In the genomic region with DNA sequence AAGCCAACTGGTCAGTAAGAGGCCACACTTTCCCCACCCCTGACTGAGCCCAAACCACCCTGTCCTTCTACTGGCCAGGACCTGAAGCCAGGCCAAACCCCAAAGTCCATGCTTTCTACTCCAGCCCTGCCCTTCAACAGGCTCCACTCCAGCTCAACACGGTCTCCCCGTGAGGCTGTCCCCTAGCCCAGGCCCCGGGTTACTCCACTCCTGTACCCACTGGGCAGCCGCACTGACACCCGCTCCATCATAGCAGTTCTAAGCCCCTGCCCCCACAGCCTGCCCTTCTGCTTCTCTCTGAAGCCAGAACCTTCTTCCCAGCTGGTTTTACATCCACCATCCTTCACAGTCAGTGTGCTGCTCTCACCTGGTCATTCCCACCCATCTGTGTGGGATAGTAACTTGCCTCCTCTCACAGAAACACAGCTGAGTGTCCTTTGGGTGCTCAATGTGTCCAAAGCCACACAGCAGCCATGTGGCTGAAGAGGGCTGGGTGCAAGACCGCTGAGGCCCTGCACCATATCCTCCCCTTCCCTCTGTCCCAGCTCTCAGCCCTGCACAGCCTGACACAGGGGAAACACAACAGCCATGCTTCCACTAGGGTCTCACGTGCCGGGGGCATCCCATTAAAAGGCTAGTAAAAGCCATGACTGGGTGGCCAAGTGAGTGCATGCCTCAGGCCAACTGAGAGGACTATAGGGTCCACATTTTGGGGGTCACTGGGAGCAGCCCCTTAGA, we compare ENCODE assay signal across 26 cellular contexts. TPM values are rescaled to one million over a fixed set of nuclear protein-coding genes. Genes with fewer than 3 reads are reported as not detected.
DNase-seq lines count a peak whose midpoint lies in the region; ATAC-seq, FAIRE-seq and TF ChIP-seq lines count a peak whose summit lies in the region.
"Had no signal": no experiment of that assay in that cellular context is flagged by ENCODE, and none has a peak within 500 bp of the region (broad histone marks: within the 10 kb centered on the region; RNA-seq: fewer than 3 reads in every experiment).

No MANE protein-coding gene starts in this region.

- peaks cover 80% of the 10 kb centered on the region for H3K36me3 Mint-ChIP-seq in stimulated activated memory B cell treated with anti-CD40 and anti-IgM and Interleukin-4, amounts not matched to agents 10 μg/mL and 1 μg/mL and 100 μg/mL, for 72 hours

- H3K4me3 Mint-ChIP-seq in stimulated activated memory B cell treated with anti-CD40 and anti-IgM and Interleukin-4, amounts not matched to agents 10 μg/mL and 1 μg/mL and 100 μg/mL, for 72 hours = no peak overlapping the region
- H3K4me3 Mint-ChIP-seq: activated CD4-positive, alpha-beta T cell treated with anti-CD3 and anti-CD28 coated beads, Interleukin-2, amount 10 ng/mL, durations not matched to agents 24 days and 14 days had no signal

- peak; percentile 52 for DNase-seq in activated effector memory CD4-positive, alpha-beta T cell treated with anti-CD3 and anti-CD28 coated beads, Interleukin-2, amount 50 U/mL, for 16 hours
- no peak for DNase-seq in activated effector memory CD4-positive, alpha-beta T cell treated with Interleukin-2 at 50 U/mL for 16 hours
- peak in 2 of 3 donors; percentile 33 to 41 for DNase-seq in Peyer's patch
- DNase-seq in kidney = peak; percentile 47
- DNase-seq in iPS-NIHi7 (ENCODE audit: extremely low spot score) = no peak
- DNase-seq in SHP77 treated with DMSO at 0.1 percent for 48 hours (lab: John Stamatoyannopoulos, UW) = no peak
- DNase-seq: activated CD4-positive, alpha-beta T cell treated with anti-CD3 and anti-CD28 coated beads, Interleukin-2, amount 10 ng/mL, durations not matched to agents 24 days and 14 days; activated CD8-positive, alpha-beta memory T cell treated with anti-CD3 and anti-CD28 coated beads, Interleukin-2, amount 50 U/mL, for 48 hours; effector CD4-positive, alpha-beta T cell; foreskin melanocyte; GM23248; hippocampal formation; NCI-H1105; NCI-H2081; NCI-H82; stimulated activated CD4-positive, alpha-beta T cell treated with anti-CD3 and anti-CD28 coated beads, Interleukin-2, amount 100 ng/mL, for 24 hours; stimulated activated naive CD4-positive, alpha-beta T cell; T-helper 1 cell had no signal

- no peak for ATAC-seq in stimulated activated memory B cell treated with anti-CD40 and anti-IgM and Interleukin-4, amounts not matched to agents 10 μg/mL and 1 μg/mL and 100 μg/mL, for 72 hours
- ATAC-seq in HG02798 (IDR thresholded peaks at IDR 0.05; ENCODE audit: poor library complexity, unreplicated experiment) = no peak
- ATAC-seq: HepG2 had no signal

- peaks cover 0 to 31% (median 10%) of the 10 kb centered on the region in 4 donors for H3K4me1 ChIP-seq in Peyer's patch
- H3K4me1 ChIP-seq in kidney (ENCODE audit: control insufficient read depth in 1 of 2, insufficient read depth in 1 of 2, low read depth in 1 of 2, low read length in 2 of 2) = peaks cover 36 to 40% of the 10 kb centered on the region in 2 donors

- peaks cover 4 to 82% (median 6%) of the 10 kb centered on the region in 3 donors for H3K36me3 ChIP-seq in Peyer's patch
- H3K36me3 ChIP-seq in kidney (ENCODE audit: control insufficient read depth in 1 of 2, insufficient read depth in 2 of 2, low read length in 2 of 2) = peaks cover 37 to 48% of the 10 kb centered on the region in 2 donors
- H3K36me3 ChIP-seq: BLaER1 had no signal

- TF ChIP-seq POLR2A in Peyer's patch (IDR thresholded peaks at IDR 0.05) = no peak

- H3K4me3 ChIP-seq in Peyer's patch (no peak overlapping the region), kidney (ENCODE audit: low read length in 2 of 2) (no peak overlapping the region)
- H3K4me3 ChIP-seq: BLaER1, GM23248, skin epidermis, tibial nerve had no signal

- H3K9ac ChIP-seq in kidney (ENCODE audit: low read length in 2 of 2) = no peak overlapping the region
- H3K9ac ChIP-seq: BLaER1, GM23248 had no signal

- no peaks in the 10 kb centered on the region for H3K9me3 ChIP-seq in Peyer's patch
- no peaks in the 10 kb centered on the region for H3K9me3 ChIP-seq in kidney (ENCODE audit: control insufficient read depth in 1 of 2, low read length in 2 of 2)
- H3K9me3 ChIP-seq: BLaER1, neutrophil, tibial nerve had no signal

- intact Hi-C loops in kidney (cut with DNase I) = no loop called here

- peak overlapping the region; percentile 46 for H3K27ac Mint-ChIP-seq in stimulated activated memory B cell treated with anti-CD40 and anti-IgM and Interleukin-4, amounts not matched to agents 10 μg/mL and 1 μg/mL and 100 μg/mL, for 72 hours
- H3K27ac Mint-ChIP-seq: activated CD4-positive, alpha-beta T cell treated with anti-CD3 and anti-CD28 coated beads, Interleukin-2, amount 10 ng/mL, durations not matched to agents 24 days and 14 days had no signal

- TF ChIP-seq CTCF in Peyer's patch (IDR thresholded peaks at IDR 0.05) (no peak), kidney (IDR thresholded peaks at IDR 0.05; ENCODE audit: borderline replicate concordance, extremely low read depth, insufficient read depth) (no peak)

- no peak for FAIRE-seq in kidney (lab: Jason Lieb, UNC)
- FAIRE-seq: HepG2 had no signal

- H3K4me1 Mint-ChIP-seq in stimulated activated memory B cell treated with anti-CD40 and anti-IgM and Interleukin-4, amounts not matched to agents 10 μg/mL and 1 μg/mL and 100 μg/mL, for 72 hours = peaks cover 24% of the 10 kb centered on the region
- H3K4me1 Mint-ChIP-seq: activated CD4-positive, alpha-beta T cell treated with anti-CD3 and anti-CD28 coated beads, Interleukin-2, amount 10 ng/mL, durations not matched to agents 24 days and 14 days had no signal

- no peaks in the 10 kb centered on the region for H3K27me3 Mint-ChIP-seq in stimulated activated memory B cell treated with anti-CD40 and anti-IgM and Interleukin-4, amounts not matched to agents 10 μg/mL and 1 μg/mL and 100 μg/mL, for 72 hours
- H3K27me3 Mint-ChIP-seq: activated CD4-positive, alpha-beta T cell treated with anti-CD3 and anti-CD28 coated beads, Interleukin-2, amount 10 ng/mL, durations not matched to agents 24 days and 14 days had no signal

- H3K27me3 ChIP-seq in Peyer's patch = no peaks in the 10 kb centered on the region
- H3K27me3 ChIP-seq: neutrophil, tibial nerve had no signal

- no peaks in the 10 kb centered on the region for H3K9me3 Mint-ChIP-seq in stimulated activated memory B cell treated with anti-CD40 and anti-IgM and Interleukin-4, amounts not matched to agents 10 μg/mL and 1 μg/mL and 100 μg/mL, for 72 hours
- H3K9me3 Mint-ChIP-seq: activated CD4-positive, alpha-beta T cell treated with anti-CD3 and anti-CD28 coated beads, Interleukin-2, amount 10 ng/mL, durations not matched to agents 24 days and 14 days had no signal

- no peak overlapping the region for H3K27ac ChIP-seq in Peyer's patch
- H3K27ac ChIP-seq in kidney (ENCODE audit: low read depth in 2 of 2, low read length in 2 of 2) = no peak overlapping the region
- H3K27ac ChIP-seq: BLaER1, GM23248, HL-60, neutrophil, skin epidermis had no signal

RNA-seq across cellular contexts. Expression of gene TLE3, which starts 38.1 kb away (rescaled TPM):
- total RNA-seq in Peyer's patch (100 to 1,000 TPM; 130 to 176 (median 140) TPM), kidney (71.7 TPM)
- polyA plus RNA-seq in kidney (ENCODE audit: insufficient read depth, low read depth, low replicate concordance) = 10.3 TPM

Comparison
In these comparisons a context has a peak if more than half of its experiments do, and no peak if none do; other contexts are left out.
1. DNase-seq: peak in activated effector memory CD4-positive, alpha-beta T cell treated with anti-CD3 and anti-CD28 coated beads, Interleukin-2, amount 50 U/mL, for 16 hours (single experiment), Peyer's patch (2 of 3) and kidney (single experiment); none in activated effector memory CD4-positive, alpha-beta T cell treated with Interleukin-2 at 50 U/mL for 16 hours (single experiment), iPS-NIHi7 (single experiment) and SHP77 treated with DMSO at 0.1 percent for 48 hours (single experiment).